ENCODE assay signal across 1 cellular context in the genomic region with DNA sequence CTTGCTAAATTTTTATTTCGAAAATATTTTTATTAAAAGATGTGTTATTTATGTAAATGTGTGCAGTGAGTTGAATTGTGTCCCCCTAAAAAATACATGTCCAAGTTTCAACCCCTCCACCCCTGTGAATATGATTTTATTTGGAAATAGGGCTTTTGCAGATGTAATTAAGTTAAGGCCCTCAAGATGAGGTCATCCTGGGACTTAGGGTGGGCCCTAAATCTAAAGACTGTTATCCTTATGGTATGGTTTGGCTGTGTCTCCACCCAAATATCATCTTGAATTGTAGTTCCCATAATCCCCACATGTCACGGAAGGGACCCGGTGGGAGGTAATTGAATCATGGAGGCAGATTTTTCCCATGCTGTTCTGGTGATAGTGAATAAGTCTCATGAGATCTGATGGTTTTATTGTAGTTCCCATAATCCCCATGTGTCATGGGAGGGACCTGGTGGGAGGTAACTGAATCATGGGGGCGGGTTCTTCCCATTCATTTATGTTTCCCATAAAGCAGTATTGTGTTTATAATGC.
TF ChIP-seq lines count a peak whose summit lies in the region.

No MANE protein-coding gene starts in this region.

TF ChIP-seq in K562, 482 proteins besides CTCF, POLR2A, EP300 and RAD21:
- TF ChIP-seq ATF3 (IDR thresholded peaks at IDR 0.05) (peak; percentile 60), ATF3 (CRISPR knock-in tag; conservative IDR thresholded peaks at IDR 0.05) (no peak), COPS2 (conservative IDR thresholded peaks at IDR 0.05) (no peak), CXXC5 (CRISPR knock-in tag; IDR thresholded peaks at IDR 0.05) (no peak), TAF9B (IDR thresholded peaks at IDR 0.05; ENCODE audit: partially characterized antibody) (peak; percentile 14)
